ENCODE assay signal across 24 cellular contexts in the genomic region with DNA sequence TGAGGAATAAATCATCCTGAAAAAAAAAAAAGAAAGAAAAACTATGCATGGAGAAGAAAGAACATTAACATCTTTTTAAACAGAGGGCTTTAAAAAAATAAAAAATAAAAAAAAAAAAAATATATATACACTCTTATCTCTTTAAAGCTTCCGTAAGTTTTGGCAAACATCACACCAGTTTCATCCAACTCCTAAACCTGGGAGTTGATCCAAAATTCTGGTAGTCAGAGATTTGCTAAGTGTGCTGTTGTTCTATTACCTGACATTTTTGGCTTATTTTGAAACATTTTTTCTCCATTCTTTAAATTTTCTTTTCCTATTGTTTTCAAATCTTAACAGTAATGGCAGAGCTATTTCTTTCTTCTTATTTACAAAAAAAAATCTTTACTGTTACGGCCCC.
"Had no signal": no experiment of that assay in that cellular context is flagged by ENCODE, and none has a peak within 500 bp of the region (broad histone marks: within the 10 kb centered on the region; RNA-seq: fewer than 3 reads in every experiment).

No MANE protein-coding gene starts in this region.

- H3K9me3 ChIP-seq: lower lobe of right lung, prostate gland, sigmoid colon, suprapubic skin, transverse colon, upper lobe of right lung, vagina had no signal

- H3K27me3 Mint-ChIP-seq: effector memory CD8-positive, alpha-beta T cell; naive thymus-derived CD8-positive, alpha-beta T cell; stimulated activated naive B cell treated with anti-CD40 and anti-IgM and Interleukin-4, amounts not matched to agents 10 μg/mL and 1 μg/mL and 100 μg/mL, for 72 hours; stimulated activated naive CD8-positive, alpha-beta T cell treated with anti-CD3 and anti-CD28 coated beads, Interleukin-15, Interleukin-2, amounts not matched to agents 100 ng/mL and 50 ng/mL, for 24 hours had no signal

- H3K9me3 Mint-ChIP-seq: stimulated activated naive B cell treated with anti-CD40 and anti-IgM and Interleukin-4, amounts not matched to agents 10 μg/mL and 1 μg/mL and 100 μg/mL, for 72 hours had no signal

- H3K36me3 ChIP-seq: lower lobe of right lung, prostate gland, right atrium auricular region, sigmoid colon, suprapubic skin, transverse colon, upper lobe of right lung, vagina had no signal

- H3K4me1 ChIP-seq: lower lobe of right lung, prostate gland, right atrium auricular region, suprapubic skin, transverse colon, upper lobe of right lung, vagina had no signal

- H3K36me3 Mint-ChIP-seq: stimulated activated naive B cell treated with anti-CD40 and anti-IgM and Interleukin-4, amounts not matched to agents 10 μg/mL and 1 μg/mL and 100 μg/mL, for 72 hours had no signal

- H3K27ac Mint-ChIP-seq: effector memory CD8-positive, alpha-beta T cell; immature natural killer cell; naive thymus-derived CD8-positive, alpha-beta T cell; nephron progenitor cell; stimulated activated naive B cell treated with anti-CD40 and anti-IgM and Interleukin-4, amounts not matched to agents 10 μg/mL and 1 μg/mL and 100 μg/mL, for 72 hours; stimulated activated naive CD8-positive, alpha-beta T cell treated with anti-CD3 and anti-CD28 coated beads, Interleukin-15, Interleukin-2, amounts not matched to agents 100 ng/mL and 50 ng/mL, for 24 hours had no signal

- H3K4me3 ChIP-seq: coronary artery, lower lobe of right lung, prostate gland, right atrium auricular region, sigmoid colon, suprapubic skin, transverse colon, upper lobe of right lung, vagina had no signal

- H3K27me3 ChIP-seq: right atrium auricular region, sigmoid colon, suprapubic skin, transverse colon, upper lobe of right lung, vagina had no signal

- H3K27ac ChIP-seq: coronary artery, lower lobe of right lung, prostate gland, right atrium auricular region, sigmoid colon, suprapubic skin, transverse colon, upper lobe of right lung, vagina had no signal

- H3K4me1 Mint-ChIP-seq: immature natural killer cell; naive thymus-derived CD8-positive, alpha-beta T cell; nephron progenitor cell; stimulated activated naive B cell treated with anti-CD40 and anti-IgM and Interleukin-4, amounts not matched to agents 10 μg/mL and 1 μg/mL and 100 μg/mL, for 72 hours had no signal

- H3K4me3 Mint-ChIP-seq: effector memory CD8-positive, alpha-beta T cell; immature natural killer cell; naive thymus-derived CD8-positive, alpha-beta T cell; nephron progenitor cell; stimulated activated naive B cell treated with anti-CD40 and anti-IgM and Interleukin-4, amounts not matched to agents 10 μg/mL and 1 μg/mL and 100 μg/mL, for 72 hours; stimulated activated naive CD8-positive, alpha-beta T cell treated with anti-CD3 and anti-CD28 coated beads, Interleukin-15, Interleukin-2, amounts not matched to agents 100 ng/mL and 50 ng/mL, for 24 hours had no signal

- DNase-seq: dermis blood vessel endothelial cell; effector memory CD8-positive, alpha-beta T cell; hypothalamus; immature natural killer cell; islet precursor cell; kidney glomerular epithelial cell; left colon; left ventricle myocardium superior; lower lobe of right lung; naive thymus-derived CD8-positive, alpha-beta T cell; nephron progenitor cell; nucleus accumbens; sigmoid colon; stimulated activated CD4-positive, alpha-beta T cell treated with anti-CD3 and anti-CD28 coated beads, Interleukin-15, amount 100 ng/mL, for 24 hours; stimulated activated CD4-positive, alpha-beta T cell treated with anti-CD3 and anti-CD28 coated beads, Interleukin-2, amount 100 ng/mL, for 48 hours; stimulated activated naive B cell treated with anti-CD40 and anti-IgM and Interleukin-4, amounts not matched to agents 10 μg/mL and 1 μg/mL and 100 μg/mL, for 72 hours; transverse colon; upper lobe of right lung had no signal
